Comparison of ENCODE assay signal across 9 cellular contexts in the genomic region with DNA sequence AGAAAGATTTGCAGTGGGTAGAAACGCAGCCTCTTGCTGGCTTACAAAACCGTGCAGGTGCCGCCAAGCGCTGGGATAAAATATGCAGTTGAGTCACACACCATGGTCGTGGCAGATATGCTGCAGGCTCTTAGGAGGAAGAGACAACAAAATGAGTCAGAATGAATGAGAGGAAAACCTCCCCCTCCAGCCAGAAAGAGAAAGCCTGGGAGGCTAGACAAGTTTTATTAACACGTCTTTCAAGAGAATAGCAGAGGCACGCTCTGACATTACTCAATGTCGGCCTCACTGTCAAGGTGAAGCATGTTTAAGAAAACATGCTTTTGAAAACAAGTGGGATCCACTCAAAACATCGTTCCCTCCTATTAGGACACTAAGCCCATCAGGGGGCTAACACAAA. TPM values are rescaled to one million over a fixed set of nuclear protein-coding genes. Genes with fewer than 3 reads are reported as not detected.
A peak's percentile ranks its signal among the peaks of the same experiment; 100 is the strongest.
DNase-seq lines count a peak whose midpoint lies in the region; ATAC-seq, FAIRE-seq and TF ChIP-seq lines count a peak whose summit lies in the region.
"Had no signal": no experiment of that assay in that cellular context is flagged by ENCODE, and none has a peak within 500 bp of the region (broad histone marks: within the 10 kb centered on the region; RNA-seq: fewer than 3 reads in every experiment).

No MANE protein-coding gene starts in this region.

- no TSS peak for BruUV-seq in MCF 10A (replicated peaks; lab: Mats Ljungman, UMichigan)

- H3K27me3 ChIP-seq in psoas muscle (ENCODE audit: insufficient read depth in 3 of 3, low read length in 2 of 3) = no peaks in the 10 kb centered on the region

- peaks cover 22% of the 10 kb centered on the region for H3K4me1 Mint-ChIP-seq in MCF 10A (ENCODE audit: insufficient read depth, unreplicated experiment)
- H3K4me1 Mint-ChIP-seq in activated T-helper 17 cell treated with anti-CD3 and anti-CD28 coated beads, Interleukin-2, amount 50 U/mL, for 72 hours = no peaks in the 10 kb centered on the region

- POLR2A ChIA-PET in MCF 10A (lab: Yijun Ruan, JAX) = interaction anchor here (0.8 to 2.5 kb wide), 13 partner anchors 19 to 159 kb away, joined by 3 to 25 read pairs (median 6); a partner anchor contains a TSS

- H3K9me3 ChIP-seq in mucosa of descending colon (peaks cover 5% of the 10 kb centered on the region), psoas muscle (peaks cover 7% of the 10 kb centered on the region)

- ATAC-seq in mucosa of descending colon (peak; percentile 69), psoas muscle (no peak), GM21515 (IDR thresholded peaks at IDR 0.05; ENCODE audit: unreplicated experiment) (no peak)
- ATAC-seq in activated T-helper 17 cell treated with anti-CD3 and anti-CD28 coated beads, Interleukin-2, amount 50 U/mL, for 72 hours (replicated peaks) = no peak

- H3K27ac Mint-ChIP-seq in MCF 10A (ENCODE audit: low read depth, unreplicated experiment) = peak overlapping the region; percentile 83
- no peak overlapping the region for H3K27ac Mint-ChIP-seq in activated T-helper 17 cell treated with anti-CD3 and anti-CD28 coated beads, Interleukin-2, amount 50 U/mL, for 72 hours

- intact Hi-C loops in MCF 10A (cut with micrococcal nuclease) = loop anchor here (1.0 to 5.0 kb wide), 4 partner anchors 33 to 60 kb away; a partner anchor contains a TSS
- intact Hi-C loops in mucosa of descending colon (cut with DNase I, micrococcal nuclease) = no loop called here
- intact Hi-C loops in psoas muscle (cut with DNase I) = no loop called here

- no peak for DNase-seq in D721Med (ENCODE audit: insufficient read length, low spot score)
- DNase-seq in M059J (ENCODE audit: low read depth) = peak; percentile 96
- peak; percentile 97 for DNase-seq in MCF 10A (ENCODE audit: unreplicated experiment)
- DNase-seq in mucosa of descending colon = no peak
- no peak for DNase-seq in central memory CD4-positive, alpha-beta T cell
- DNase-seq in psoas muscle = no peak

- peak overlapping the region; percentile 56 for H3K4me3 Mint-ChIP-seq in MCF 10A (ENCODE audit: unreplicated experiment)
- no peak overlapping the region for H3K4me3 Mint-ChIP-seq in activated T-helper 17 cell treated with anti-CD3 and anti-CD28 coated beads, Interleukin-2, amount 50 U/mL, for 72 hours

- WGBS in psoas muscle, 3 donors = 51 to 59% (median 58%) methylated on average over 9 of the region's 9 CpGs

- no peaks in the 10 kb centered on the region for H3K36me3 Mint-ChIP-seq in MCF 10A (ENCODE audit: insufficient read depth, unreplicated experiment)
- H3K36me3 Mint-ChIP-seq in activated T-helper 17 cell treated with anti-CD3 and anti-CD28 coated beads, Interleukin-2, amount 50 U/mL, for 72 hours (ENCODE audit: low read depth) = no peaks in the 10 kb centered on the region

- no peak overlapping the region for H3K4me3 ChIP-seq in mucosa of descending colon
- no peak overlapping the region for H3K4me3 ChIP-seq in psoas muscle

- no peaks in the 10 kb centered on the region for H3K27me3 Mint-ChIP-seq in MCF 10A (ENCODE audit: insufficient read depth, unreplicated experiment)
- H3K27me3 Mint-ChIP-seq in activated T-helper 17 cell treated with anti-CD3 and anti-CD28 coated beads, Interleukin-2, amount 50 U/mL, for 72 hours = peaks cover 16% of the 10 kb centered on the region

- H3K27ac ChIP-seq in psoas muscle = no peak overlapping the region
- H3K27ac ChIP-seq: HL-60 had no signal

- peaks cover 8% of the 10 kb centered on the region for H3K9me3 Mint-ChIP-seq in MCF 10A (ENCODE audit: unreplicated experiment)
- peaks cover 7% of the 10 kb centered on the region for H3K9me3 Mint-ChIP-seq in activated T-helper 17 cell treated with anti-CD3 and anti-CD28 coated beads, Interleukin-2, amount 50 U/mL, for 72 hours

- no peaks in the 10 kb centered on the region for H3K36me3 ChIP-seq in mucosa of descending colon (ENCODE audit: low read depth)
- H3K36me3 ChIP-seq in psoas muscle (ENCODE audit: insufficient read depth in 1 of 2, low read depth in 1 of 2) = no peaks in the 10 kb centered on the region

- TF ChIP-seq CTCF in D721Med (IDR thresholded peaks at IDR 0.05; ENCODE audit: insufficient read depth, missing control alignments) (no peak), MCF 10A (IDR thresholded peaks at IDR 0.05; ENCODE audit: unreplicated experiment) (no peak), mucosa of descending colon (IDR thresholded peaks at IDR 0.05) (no peak), psoas muscle (IDR thresholded peaks at IDR 0.05) (no peak)

- CTCF ChIA-PET in MCF 10A (lab: Yijun Ruan, JAX) = interaction anchor here (1.0 kb wide), 1 partner anchor 48 kb away, joined by 4 read pairs; no protein-coding TSS in a partner anchor

- H3K4me1 ChIP-seq in mucosa of descending colon (ENCODE audit: low read depth) = no peaks in the 10 kb centered on the region
- H3K4me1 ChIP-seq in psoas muscle = no peaks in the 10 kb centered on the region

- peak; percentile 72 for FAIRE-seq in D721Med (lab: Jason Lieb, UNC)

RNA-seq across cellular contexts. Expression of a gene that starts 37.1 kb away (rescaled TPM):
- 9.6 and 13.0 TPM in 2 replicates for total RNA-seq in M059J (2014; rRNA removed; shearing (Covaris generic))
- total RNA-seq in MCF 10A (2022) = 14.6 and 15.0 TPM in 2 replicates
- total RNA-seq in mucosa of descending colon = 10 to 100 TPM; 22.2 to 27.5 (median 26.0) TPM
- total RNA-seq in activated T-helper 17 cell treated with anti-CD3 and anti-CD28 coated beads, Interleukin-2, amount 50 U/mL, for 72 hours = 10 to 100 TPM; 45.4 to 50.4 TPM
- total RNA-seq in psoas muscle = 10 to 100 TPM; 19.4 to 38.2 (median 32.1) TPM
- 10 to 100 TPM in 2 of 3 donors, 1 to 10 TPM in 1; 4.0 to 41.8 (median 15.4) TPM for polyA plus RNA-seq in psoas muscle

Comparison
In these comparisons a context has a peak if more than half of its experiments do, and no peak if none do; other contexts are left out.
1. DNase-seq: peak in M059J (single experiment) and MCF 10A (single experiment); none in D721Med (single experiment), mucosa of descending colon (0 of 3), central memory CD4-positive, alpha-beta T cell (single experiment) and psoas muscle (0 of 2).